Comparison of ENCODE assay signal across 29 cellular contexts in genomic region chr7:111668711-111669110, GRCh38.
"Had no signal": no experiment of that assay in that cellular context is flagged by ENCODE, and none has a peak within 500 bp of the region (broad histone marks: within the 10 kb centered on the region; RNA-seq: fewer than 3 reads in every experiment).

No MANE protein-coding gene starts in this region.

- H2AFZ ChIP-seq: PC-9 had no signal

- DNase-seq: Karpas-422, KBM-7, MM.1S, MV-4-11, NCI-H1092, NCI-H1105, NCI-H1417 treated with DMSO at 0.1 percent for 48 hours, NCI-H1436 treated with DMSO at 0.1 percent for 48 hours, NCI-H1694 treated with DMSO at 0.1 percent for 48 hours, NCI-H187 treated with DMSO at 0.1 percent for 48 hours, NCI-H2029, NCI-H2081, NCI-H2171 treated with DMSO at 0.1 percent for 48 hours, NCI-H226, NCI-H446 treated with DMSO at 0.1 percent for 48 hours, NCI-H510A, NCI-H524, NCI-H526, NCI-H69, NCI-H748 treated with DMSO at 0.1 percent for 48 hours, NCI-H82, PC-9, SHP77, SIG-M5, SK-N-SH, SW 1271 had no signal

- H3K27me3 ChIP-seq: SJSA1 had no signal

- H3K9me2 ChIP-seq: SK-N-SH had no signal

- H3K36me3 ChIP-seq: SJSA1 had no signal

- H3K4me1 ChIP-seq: SJSA1 had no signal

- H3K4me2 ChIP-seq: KMS-11, PC-9, SK-N-SH had no signal

- H3K9ac ChIP-seq: KMS-11, SK-N-SH had no signal

- H3K9me3 ChIP-seq: SJSA1, SK-N-SH had no signal

- H3K4me3 ChIP-seq: PC-9, SJSA1 had no signal

- H3K27ac ChIP-seq: KMS-11, PC-9, RWPE1, SJSA1 had no signal
